ENCODE assay signal across 8 cellular contexts in genomic region chr14:92728781-92729364, GRCh38. TPM values are rescaled to one million over a fixed set of nuclear protein-coding genes. Genes with fewer than 3 reads are reported as not detected.
DNase-seq lines count a peak whose midpoint lies in the region; TF ChIP-seq lines count a peak whose summit lies in the region.

No MANE protein-coding gene starts in this region.

- H3K9me3 Mint-ChIP-seq in chondrocyte (ENCODE audit: low read depth), result peaks cover 4% of the 10 kb centered on the region

- H3K4me3 ChIP-seq in GM12865 (ENCODE audit: low read depth, low read length) (no peak overlapping the region), fibroblast of pulmonary artery (replicated peaks; ENCODE audit: low read depth, low read length) (no peak overlapping the region), WERI-Rb-1 (ENCODE audit: low read depth, low read length) (no peak overlapping the region)

- no peaks in the 10 kb centered on the region for H3K27me3 ChIP-seq in WERI-Rb-1 (ENCODE audit: insufficient read depth, low read depth, severe bottlenecking)

- H3K27ac Mint-ChIP-seq in chondrocyte (ENCODE audit: unreplicated experiment), result no peak overlapping the region

- DNase-seq in GM12865 (ENCODE audit: low read depth) (peak; percentile 82), H4 (ENCODE audit: low spot score) (peak; percentile 82), NCI-H69 (lab: John Stamatoyannopoulos, UW) (peak; percentile 68), fibroblast of pulmonary artery (ENCODE audit: low read depth) (peak; percentile 65), chondrocyte (ENCODE audit: low spot score) (no peak), AML-193 (lab: John Stamatoyannopoulos, UW) (no peak), WERI-Rb-1 (no peak), UCSD-AML1 (lab: John Stamatoyannopoulos, UW; ENCODE audit: unreplicated experiment) (no peak)

- no peak overlapping the region for H3K27ac ChIP-seq in WERI-Rb-1

- peaks cover 21% of the 10 kb centered on the region for H3K4me1 Mint-ChIP-seq in chondrocyte (ENCODE audit: low read depth)

- H3K36me3 ChIP-seq in WERI-Rb-1, result peaks cover 22% of the 10 kb centered on the region

- H3K36me3 Mint-ChIP-seq in chondrocyte (ENCODE audit: low read depth), result peaks cover 25% of the 10 kb centered on the region

- H3K9me3 ChIP-seq in WERI-Rb-1 (ENCODE audit: severe bottlenecking), result peaks cover 9% of the 10 kb centered on the region

- no peak overlapping the region for H3K4me3 Mint-ChIP-seq in chondrocyte (ENCODE audit: unreplicated experiment)

- TF ChIP-seq CTCF in GM12865 (IDR thresholded peaks at IDR 0.05; ENCODE audit: insufficient read depth, low read depth, low read length, missing control alignments) (no peak), fibroblast of pulmonary artery (IDR thresholded peaks at IDR 0.05; ENCODE audit: low read length, missing control alignments) (no peak), chondrocyte (IDR thresholded peaks at IDR 0.05) (no peak), WERI-Rb-1 (IDR thresholded peaks at IDR 0.05; ENCODE audit: low read depth, low read length) (no peak)

- no peaks in the 10 kb centered on the region for H3K27me3 Mint-ChIP-seq in chondrocyte (ENCODE audit: low read depth)

RNA-seq across cellular contexts. Expression of gene LGMN, which starts 19.6 kb away (rescaled TPM):
- total RNA-seq in H4 (2014; rRNA removed; shearing (Covaris generic)), result 30.1 and 38.5 TPM in 2 replicates
- 72.2 to 134 TPM (median 130 TPM) in 3 replicates for total RNA-seq in chondrocyte

Comparison
In these comparisons a context has a peak if more than half of its experiments do, and no peak if none do; other contexts are left out.
1. DNase-seq: peak in GM12865 (single experiment), H4 (single experiment), NCI-H69 (single experiment) and fibroblast of pulmonary artery (single experiment); none in chondrocyte (single experiment), AML-193 (0 of 2), WERI-Rb-1 (single experiment) and UCSD-AML1 (single experiment).